In the genomic region with DNA sequence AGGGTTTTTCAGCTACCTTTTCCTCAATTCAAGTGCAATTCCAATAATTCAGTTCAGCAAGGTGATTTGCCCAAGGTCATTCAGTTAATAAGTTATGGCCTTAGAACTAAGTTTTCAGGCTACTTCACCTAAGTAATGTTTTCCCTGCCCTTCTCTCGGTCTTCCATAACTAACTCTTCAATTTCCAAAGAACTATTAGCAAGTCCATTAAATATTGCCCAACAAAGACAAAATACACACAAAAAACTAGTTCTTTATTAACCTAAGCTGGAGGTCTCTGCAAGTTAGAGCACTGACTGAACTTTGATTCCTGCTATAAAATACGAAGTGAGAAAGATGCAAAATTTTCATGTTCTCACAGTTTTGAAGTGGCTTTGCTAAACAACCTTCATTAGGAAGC, we compare ENCODE assay signal across 19 cellular contexts. TPM values are rescaled to one million over a fixed set of nuclear protein-coding genes. Genes with fewer than 3 reads are reported as not detected.
A peak's percentile ranks its signal among the peaks of the same experiment; 100 is the strongest.
DNase-seq lines count a peak whose midpoint lies in the region; ATAC-seq, FAIRE-seq and TF ChIP-seq lines count a peak whose summit lies in the region.
"Had no signal": no experiment of that assay in that cellular context is flagged by ENCODE, and none has a peak within 500 bp of the region (broad histone marks: within the 10 kb centered on the region; RNA-seq: fewer than 3 reads in every experiment).

No MANE protein-coding gene starts in this region.

- TF ChIP-seq CTCF in A549 (IDR thresholded peaks at IDR 0.05), result no peak
- TF ChIP-seq CTCF in right lobe of liver (IDR thresholded peaks at IDR 0.05), result no peak
- TF ChIP-seq CTCF in upper lobe of right lung (IDR thresholded peaks at IDR 0.05), result no peak

- peaks cover 7% of the 10 kb centered on the region; the same call in 1 of the 3 replicates for H3K4me1 ChIP-seq in A549
- peaks cover 0 to 34% (median 3%) of the 10 kb centered on the region in 4 donors for H3K4me1 ChIP-seq in right lobe of liver
- H3K4me1 ChIP-seq in upper lobe of right lung, result no peaks in the 10 kb centered on the region
- H3K4me1 ChIP-seq: BLaER1 had no signal

- H3K4me3 ChIP-seq in A549, result no peak overlapping the region
- no peak overlapping the region for H3K4me3 ChIP-seq in right lobe of liver
- H3K4me3 ChIP-seq in upper lobe of right lung, result no peak overlapping the region
- H3K4me3 ChIP-seq: BLaER1, HAP-1 had no signal

- no peak for DNase-seq in A549 (ENCODE audit: low read depth in 1 of 2, low spot score in 1 of 2)
- no peak for DNase-seq in left lobe of liver (ENCODE audit: low spot score)
- DNase-seq in right lobe of liver, result no peak
- DNase-seq in upper lobe of right lung, result no peak
- no peak for DNase-seq in germinal center (ENCODE audit: low spot score)
- DNase-seq in stimulated activated CD8-positive, alpha-beta memory T cell treated with anti-CD3 and anti-CD28 coated beads, Interleukin-4, amount 100 ng/mL, for 48 hours, result no peak
- DNase-seq: CD4-positive, alpha-beta memory T cell; DMS153; DMS79; GDM1 had no signal

- ATAC-seq in A549, result no peak
- ATAC-seq in left lobe of liver, result peak; percentile 49
- peak in 3 of 4 donors; percentile 28 to 62 (median 42) for ATAC-seq in right lobe of liver
- ATAC-seq in upper lobe of right lung, result no peak
- no peak for ATAC-seq in esophagus mucosa

- H3K9me3 ChIP-seq in A549 (no peaks in the 10 kb centered on the region), right lobe of liver (peaks cover 0 to 8% (median 0%) of the 10 kb centered on the region in 4 donors), upper lobe of right lung (no peaks in the 10 kb centered on the region)
- H3K9me3 ChIP-seq: HAP-1 had no signal

- H3K36me3 ChIP-seq in right lobe of liver, result no peaks in the 10 kb centered on the region
- no peaks in the 10 kb centered on the region for H3K36me3 ChIP-seq in upper lobe of right lung
- H3K36me3 ChIP-seq: BLaER1, HAP-1 had no signal

- no peak for TF ChIP-seq POLR2A in A549 (IDR thresholded peaks at IDR 0.05; ENCODE audit: low read length)
- no peak for TF ChIP-seq POLR2A in right lobe of liver (IDR thresholded peaks at IDR 0.05)

- peak; percentile 51 for FAIRE-seq in A549 (lab: Jason Lieb, UNC)
- FAIRE-seq: GM12892, H1 had no signal

- 13% methylated on average over 2 of the region's 2 CpGs for WGBS in A549 (ENCODE audit: missing lambda C conversion rate)
- 22% methylated on average over 2 of the region's 2 CpGs for WGBS in right lobe of liver (ENCODE audit: insufficient coverage, low coverage, low lambda C conversion rate, missing lambda C conversion rate)

- intact Hi-C loops in right lobe of liver (cut with DNase I) (no loop called here), upper lobe of right lung (cut with DNase I) (no loop called here)

- no peak for TF ChIP-seq RAD21 in A549 (conservative IDR thresholded peaks at IDR 0.05 in 1 of 2, IDR thresholded peaks at IDR 0.05 in 1 of 2)

- H3K27me3 ChIP-seq in right lobe of liver, result no peaks in the 10 kb centered on the region
- no peaks in the 10 kb centered on the region for H3K27me3 ChIP-seq in upper lobe of right lung
- H3K27me3 ChIP-seq: BLaER1 had no signal

- H3K27ac ChIP-seq in A549 (no peak overlapping the region), right lobe of liver (peak overlapping the region; percentile 34 to 80 (median 65)), upper lobe of right lung (peak overlapping the region; percentile 42)
- H3K27ac ChIP-seq: 22Rv1, BLaER1 had no signal

- CTCF ChIA-PET in A549 (lab: Yijun Ruan, JAX), result interaction anchor here (0.6 kb wide), 1 partner anchor 9 kb away, joined by 3 read pairs; no protein-coding TSS in a partner anchor

- no peak for TF ChIP-seq EP300 in A549 (IDR thresholded peaks at IDR 0.05)

- POLR2A ChIA-PET in A549 (lab: Yijun Ruan, JAX), result no interaction called here

- H3K4me2 ChIP-seq in A549, result no peak overlapping the region; the same call in 2 of the 3 replicates
- H3K4me2 ChIP-seq: BLaER1 had no signal

TF ChIP-seq in A549, 52 proteins besides CTCF, POLR2A, EP300 and RAD21:
- TF ChIP-seq BCL3 (IDR thresholded peaks at IDR 0.05), result no peak
- TF ChIP-seq GATA3 (IDR thresholded peaks at IDR 0.05; ENCODE audit: borderline replicate concordance), result no peak
- TF ChIP-seq MAX (IDR thresholded peaks at IDR 0.05), result no peak
- no peak for TF ChIP-seq FOSB (CRISPR knock-in tag; IDR thresholded peaks at IDR 0.05)
- TF ChIP-seq MYC (IDR thresholded peaks at IDR 0.05; ENCODE audit: borderline replicate concordance, low read length), result no peak
- no peak for TF ChIP-seq FOXS1 (CRISPR knock-in tag; IDR thresholded peaks at IDR 0.05)
- TF ChIP-seq RFX5 (IDR thresholded peaks at IDR 0.05), result no peak
- TF ChIP-seq NR3C1 (IDR thresholded peaks at IDR 0.05), result no peak
- no peak for TF ChIP-seq HEYL (CRISPR knock-in tag; IDR thresholded peaks at IDR 0.05)
- TF ChIP-seq PHF8 (IDR thresholded peaks at IDR 0.05; ENCODE audit: borderline replicate concordance, low read depth), result no peak
- no peak for TF ChIP-seq HDAC2 (IDR thresholded peaks at IDR 0.05)
- TF ChIP-seq RCOR1 (IDR thresholded peaks at IDR 0.05; ENCODE audit: low read depth, low read length), result no peak
- TF ChIP-seq, protein P1, sequence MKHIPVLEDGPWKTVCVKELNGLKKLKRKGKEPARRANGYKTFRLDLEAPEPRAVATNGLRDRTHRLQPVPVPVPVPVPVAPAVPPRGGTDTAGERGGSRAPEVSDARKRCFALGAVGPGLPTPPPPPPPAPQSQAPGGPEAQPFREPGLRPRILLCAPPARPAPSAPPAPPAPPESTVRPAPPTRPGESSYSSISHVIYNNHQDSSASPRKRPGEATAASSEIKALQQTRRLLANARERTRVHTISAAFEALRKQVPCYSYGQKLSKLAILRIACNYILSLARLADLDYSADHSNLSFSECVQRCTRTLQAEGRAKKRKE (CRISPR knock-in tag; IDR thresholded peaks at IDR 0.05; ENCODE audit: low read depth), result no peak
- TF ChIP-seq EHF (CRISPR knock-in tag; IDR thresholded peaks at IDR 0.05), result no peak

RNA-seq across cellular contexts. Expression of gene GK, which starts 26.8 kb away (rescaled TPM):
- polyA plus RNA-seq in A549 (2011; rRNA removed), result 5.1 and 7.1 TPM in 2 replicates
- polyA plus RNA-seq in A549 (2012; cell fraction: cytosol; rRNA removed), result 1.3 and 1.5 TPM in 2 replicates
- polyA plus RNA-seq in A549 (2012; cell fraction: nucleus; rRNA removed), result 1.4 TPM in 2 replicates
- polyA plus RNA-seq in A549 (2017; fragmentation: RNase III; extraction: RNeasy Plus Mini Kit Qiagen cat#74134 plus additional on column Dnase treatment), result 1.3 to 1.5 TPM (median 1.4 TPM) in 3 replicates
- polyA minus RNA-seq in A549 (2011; rRNA and poly(A)+ RNA removed), result 1.7 and 3.5 TPM in 2 replicates
- 32.9 TPM for total RNA-seq in left lobe of liver
- total RNA-seq in right lobe of liver, result 100 to 1,000 TPM in 3 of 6 experiments, 10 to 100 TPM in 3; 23.6 to 121 (median 73.2) TPM
- 48.3 TPM for total RNA-seq in upper lobe of right lung
- 17.8 TPM for total RNA-seq in esophagus mucosa

RNA-seq across cellular contexts. Expression of gene TASL, which starts 48.8 kb away (rescaled TPM):
- polyA plus RNA-seq in A549 (2011; rRNA removed) (not detected in 2 replicates), A549 (2017; fragmentation: RNase III; extraction: RNeasy Plus Mini Kit Qiagen cat#74134 plus additional on column Dnase treatment) (not detected in 3 replicates)
- polyA plus RNA-seq in A549 (2012; cell fraction: cytosol; rRNA removed), result not detected in 2 replicates
- polyA plus RNA-seq in A549 (2012; cell fraction: nucleus; rRNA removed), result not detected in 2 replicates
- polyA minus RNA-seq in A549 (2011; rRNA and poly(A)+ RNA removed), result not detected in 2 replicates
- total RNA-seq in left lobe of liver (0.48 TPM), right lobe of liver (1 to 10 TPM in 1 of 6 experiments, under 1 TPM in 4, not detected in 1; 0.35 to 1.3 (median 0.50) TPM), upper lobe of right lung (4.0 TPM), esophagus mucosa (0.16 TPM)
- total RNA-seq: A673, Daoy, H1 had no signal
- polyA plus RNA-seq: AG04450, H1 had no signal

Comparison
In these comparisons a context has a peak if more than half of its experiments do, and no peak if none do; other contexts are left out.
1. ATAC-seq: peak in left lobe of liver (single experiment) and right lobe of liver (3 of 4); none in A549 (0 of 2), upper lobe of right lung (single experiment) and esophagus mucosa (single experiment).
2. H3K27ac ChIP-seq: peak in right lobe of liver (3 of 3) and upper lobe of right lung (single experiment); none in A549 (0 of 2).